16 cellular contexts compared by ENCODE assay signal in the genomic region with DNA sequence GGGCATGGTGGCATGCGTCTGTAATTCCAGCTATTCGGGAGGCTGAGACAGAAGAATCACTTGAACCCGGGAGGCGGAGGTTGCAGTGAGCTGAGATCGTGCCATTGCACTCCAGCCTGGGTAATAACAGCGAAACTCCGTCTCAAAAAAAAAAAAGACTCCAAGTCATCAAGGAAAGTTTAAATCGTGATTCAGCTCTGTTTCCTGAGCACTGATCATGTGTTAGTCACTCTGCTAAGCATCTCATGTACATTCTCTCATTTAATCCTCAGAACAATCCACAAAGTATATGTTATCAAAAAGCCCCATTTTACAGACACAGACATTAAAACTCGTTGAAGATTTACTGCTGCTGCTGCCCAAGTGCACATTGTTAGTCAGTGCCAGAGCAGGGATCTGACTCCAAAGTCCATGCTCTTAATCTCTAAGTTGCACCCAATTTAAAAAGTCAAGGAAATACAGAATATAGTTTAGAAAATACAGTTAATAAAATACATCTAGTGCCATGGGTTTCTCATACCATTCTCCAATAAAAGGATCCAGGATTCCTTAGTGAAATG. TPM values are rescaled to one million over a fixed set of nuclear protein-coding genes. Genes with fewer than 3 reads are reported as not detected.
DNase-seq lines count a peak whose midpoint lies in the region; ATAC-seq and TF ChIP-seq lines count a peak whose summit lies in the region.
"Had no signal": no experiment of that assay in that cellular context is flagged by ENCODE, and none has a peak within 500 bp of the region (broad histone marks: within the 10 kb centered on the region; RNA-seq: fewer than 3 reads in every experiment).

No MANE protein-coding gene starts in this region.

- peaks cover 64 to 84% (median 67%) of the 10 kb centered on the region in 3 donors for H3K4me1 Mint-ChIP-seq in naive B cell

- H3K79me2 ChIP-seq in Loucy (ENCODE audit: insufficient read depth, low read length) = peaks cover 77% of the 10 kb centered on the region
- no peaks in the 10 kb centered on the region for H3K79me2 ChIP-seq in mammary epithelial cell (ENCODE audit: insufficient read depth, low read length)

- ATAC-seq in naive B cell (ENCODE audit: low read depth in 2 of 2) = no peak
- ATAC-seq: activated CD8-positive, alpha-beta T cell treated with anti-CD3 and anti-CD28 coated beads for 36 hours; left cardiac atrium had no signal

- TF ChIP-seq CTCF in Loucy (conservative IDR thresholded peaks at IDR 0.05; ENCODE audit: low read length) (no peak), mammary epithelial cell (conservative IDR thresholded peaks at IDR 0.05 in 1 of 2, IDR thresholded peaks at IDR 0.05 in 1 of 2; ENCODE audit: extremely low read depth in 1 of 2, insufficient read depth in 1 of 2, low read depth in 1 of 2, low read length in 2 of 2) (no peak), tibial artery (IDR thresholded peaks at IDR 0.05) (no peak)

- H3K27ac ChIP-seq in BLaER1 treated with 17β-estradiol and CSF1 and Interleukin-3, amounts not matched to agents 10 nM and 100 nM = peak overlapping the region in 6 of 11 experiments; percentile 3 to 95 (median 57); a peak in 8 of 22 replicates
- H3K27ac ChIP-seq in mammary epithelial cell (ENCODE audit: insufficient read depth, low read depth, low read length) (no peak overlapping the region), tibial artery (no peak overlapping the region)
- H3K27ac ChIP-seq: esophagus muscularis mucosa, thoracic aorta had no signal

- H3K27ac Mint-ChIP-seq in naive B cell = peak overlapping the region in 4 of 6 donors; percentile 17 to 71 (median 35)
- H3K27ac Mint-ChIP-seq: activated CD8-positive, alpha-beta T cell treated with anti-CD3 and anti-CD28 coated beads for 36 hours had no signal

- intact Hi-C loops in mammary epithelial cell (cut with micrococcal nuclease) = no loop called here
- intact Hi-C loops in tibial artery (cut with DNase I; ENCODE audit: low total_unique reads) = no loop called here

- H3K27me3 Mint-ChIP-seq in naive B cell = no peaks in the 10 kb centered on the region
- H3K27me3 Mint-ChIP-seq: activated CD8-positive, alpha-beta T cell treated with anti-CD3 and anti-CD28 coated beads for 36 hours had no signal

- no TSS peak for BruUV-seq in mammary epithelial cell (replicated peaks; lab: Mats Ljungman, UMichigan)

- peak overlapping the region in 3 of 10 experiments; percentile 18 to 98 (median 43); a peak in 5 of 20 replicates for H3K4me3 ChIP-seq in BLaER1 treated with 17β-estradiol and CSF1 and Interleukin-3, amounts not matched to agents 10 nM and 100 nM
- no peak overlapping the region for H3K4me3 ChIP-seq in Loucy (ENCODE audit: low read length, poor library complexity, severe bottlenecking)
- H3K4me3 ChIP-seq in mammary epithelial cell (replicated peaks in 1 of 3; ENCODE audit: insufficient read depth in 1 of 3, low read depth in 2 of 3, low read length in 3 of 3) = no peak overlapping the region
- H3K4me3 ChIP-seq in tibial artery = no peak overlapping the region
- H3K4me3 ChIP-seq: esophagus muscularis mucosa, thoracic aorta had no signal

- H3K9me2 ChIP-seq in Loucy (replicated peaks; ENCODE audit: low read depth, low read length) = no peaks in the 10 kb centered on the region

- peaks cover 81 to 97% (median 87%) of the 10 kb centered on the region in 10 experiments for H3K4me1 ChIP-seq in BLaER1 treated with 17β-estradiol and CSF1 and Interleukin-3, amounts not matched to agents 10 nM and 100 nM
- H3K4me1 ChIP-seq in Loucy (ENCODE audit: insufficient read depth, low read length, poor library complexity, severe bottlenecking) = peaks cover 43% of the 10 kb centered on the region
- no peaks in the 10 kb centered on the region for H3K4me1 ChIP-seq in mammary epithelial cell (ENCODE audit: insufficient read depth, low read length)
- no peaks in the 10 kb centered on the region for H3K4me1 ChIP-seq in tibial artery
- H3K4me1 ChIP-seq: esophagus muscularis mucosa had no signal

- 66% methylated on average over 4 of the region's 9 CpGs for WGBS in mammary epithelial cell (ENCODE audit: low coverage, missing lambda C conversion rate)

- H3K27me3 ChIP-seq in BLaER1 treated with 17β-estradiol and CSF1 and Interleukin-3, amounts not matched to agents 10 nM and 100 nM = no peaks in the 10 kb centered on the region
- H3K27me3 ChIP-seq in Loucy (ENCODE audit: insufficient read depth, low read length, poor library complexity, severe bottlenecking) (no peaks in the 10 kb centered on the region), mammary epithelial cell (ENCODE audit: insufficient read depth, low read length) (peaks cover 2% of the 10 kb centered on the region), tibial artery (no peaks in the 10 kb centered on the region)
- H3K27me3 ChIP-seq: esophagus muscularis mucosa had no signal

- dilution Hi-C loops in mammary epithelial cell (cut with HindIII; ENCODE audit: low sequenced_read_pairs) = no loop called here

- H3K36me3 Mint-ChIP-seq in naive B cell = peaks cover 9 to 13% of the 10 kb centered on the region in 2 donors

- no peak overlapping the region for H2AFZ ChIP-seq in Loucy (ENCODE audit: low read length)
- H2AFZ ChIP-seq in mammary epithelial cell (ENCODE audit: low read depth, low read length) = no peak overlapping the region

- H3K9ac ChIP-seq in BLaER1 treated with 17β-estradiol and CSF1 and Interleukin-3, amounts not matched to agents 10 nM and 100 nM = peak overlapping the region in 5 of 11 experiments; percentile 17 to 99 (median 42); a peak in 7 of 22 replicates
- H3K9ac ChIP-seq in Loucy (ENCODE audit: low read depth, low read length, poor library complexity, severe bottlenecking) (no peak overlapping the region), mammary epithelial cell (ENCODE audit: insufficient read depth, low read length) (no peak overlapping the region)

- peaks cover 7 to 100% (median 96%) of the 10 kb centered on the region in 11 experiments; a peak in 21 of 22 replicates for H4K20me1 ChIP-seq in BLaER1 treated with 17β-estradiol and CSF1 and Interleukin-3, amounts not matched to agents 10 nM and 100 nM
- H4K20me1 ChIP-seq in Loucy (ENCODE audit: insufficient read depth, low read length, poor library complexity, severe bottlenecking) = peaks cover 23% of the 10 kb centered on the region
- no peaks in the 10 kb centered on the region for H4K20me1 ChIP-seq in mammary epithelial cell (ENCODE audit: insufficient read depth, low read length)

- H3K9me3 Mint-ChIP-seq in naive B cell = no peaks in the 10 kb centered on the region
- H3K9me3 Mint-ChIP-seq: activated CD8-positive, alpha-beta T cell treated with anti-CD3 and anti-CD28 coated beads for 36 hours had no signal

- DNase-seq in mammary epithelial cell (peak; percentile 11), naive B cell (no peak), NCI-H2029 (lab: John Stamatoyannopoulos, UW) (no peak), tibial artery (no peak), OCI-M1 (lab: John Stamatoyannopoulos, UW) (no peak)
- no peak for DNase-seq in activated naive CD4-positive, alpha-beta T cell treated with anti-CD3 and anti-CD28 coated beads, Interleukin-2, amount 50 U/mL, for 16 hours
- DNase-seq: activated CD8-positive, alpha-beta T cell treated with anti-CD3 and anti-CD28 coated beads for 36 hours; AML-193; anterior cingulate cortex; cortex of kidney; left cardiac atrium; stimulated activated CD4-positive, alpha-beta T cell treated with anti-CD3 and anti-CD28 coated beads, Interleukin-1b, Interleukin-23, amount 100 ng/mL, for 48 hours had no signal

- H3K4me2 ChIP-seq in BLaER1 treated with 17β-estradiol and CSF1 and Interleukin-3, amounts not matched to agents 10 nM and 100 nM = peak overlapping the region; percentile 83 to 98 (median 95)
- H3K4me2 ChIP-seq in Loucy (ENCODE audit: low read depth, low read length, poor library complexity, severe bottlenecking) (peak overlapping the region; percentile 39), mammary epithelial cell (ENCODE audit: insufficient read depth, low read depth, low read length) (no peak overlapping the region)

- H3K4me3 Mint-ChIP-seq in naive B cell = peak overlapping the region in 3 of 8 donors; percentile 6 to 48 (median 40)
- H3K4me3 Mint-ChIP-seq: activated CD8-positive, alpha-beta T cell treated with anti-CD3 and anti-CD28 coated beads for 36 hours had no signal

- in situ Hi-C loops in mammary epithelial cell (cut with MboI; ENCODE audit: low sequenced_read_pairs in 2 of 2) = no loop called here

- no peaks in the 10 kb centered on the region for H3F3A ChIP-seq in Loucy (ENCODE audit: low read depth)

- CTCF ChIA-PET in mammary epithelial cell (lab: Charles Lee; ENCODE audit: low non-redundant PET) = no interaction called here

- peaks cover 63 to 100% (median 94%) of the 10 kb centered on the region in 11 experiments for H3K36me3 ChIP-seq in BLaER1 treated with 17β-estradiol and CSF1 and Interleukin-3, amounts not matched to agents 10 nM and 100 nM
- H3K36me3 ChIP-seq in Loucy (ENCODE audit: insufficient read depth, low read length) (peaks cover 6% of the 10 kb centered on the region; the same call in 1 of the 2 replicates), mammary epithelial cell (ENCODE audit: insufficient read depth, low read length) (no peaks in the 10 kb centered on the region), tibial artery (no peaks in the 10 kb centered on the region)
- H3K36me3 ChIP-seq: thoracic aorta had no signal

- no peaks in the 10 kb centered on the region for H3K9me3 ChIP-seq in BLaER1 treated with 17β-estradiol and CSF1 and Interleukin-3, amounts not matched to agents 10 nM and 100 nM (replicated peaks in 1 of 11)
- H3K9me3 ChIP-seq in Loucy (ENCODE audit: insufficient read depth, low read depth, low read length) (no peaks in the 10 kb centered on the region), mammary epithelial cell (replicated peaks; ENCODE audit: insufficient read depth, low read length) (no peaks in the 10 kb centered on the region), tibial artery (no peaks in the 10 kb centered on the region)
- H3K9me3 ChIP-seq: esophagus muscularis mucosa, thoracic aorta had no signal

RNA-seq across cellular contexts. Expression of gene PIK3AP1, which starts 6.2 kb away (rescaled TPM):
- under 1 TPM in 1 of 2 donors, not detected in 1; 0.50 TPM for total RNA-seq in mammary epithelial cell
- polyA plus RNA-seq in mammary epithelial cell (not detected), naive B cell (ENCODE audit: low read depth in 6 of 6) (100 to 1,000 TPM; 153 to 247 (median 170) TPM)
- not detected for polyA minus RNA-seq in mammary epithelial cell

Comparison
In these comparisons a context has a peak if more than half of its experiments do, and no peak if none do; other contexts are left out.
1. H3K27ac ChIP-seq: peak in BLaER1 treated with 17β-estradiol and CSF1 and Interleukin-3, amounts not matched to agents 10 nM and 100 nM (6 of 11); none in mammary epithelial cell (single experiment) and tibial artery (0 of 2).
2. RNA of gene PIK3AP1, which starts 6.2 kb away (polyA plus RNA-seq): 153 to 247 TPM in naive B cell; not detected in mammary epithelial cell (single experiment); every median in the first group is over 100 times any median in the second.